15 cellular contexts compared by ENCODE assay signal in the genomic region with DNA sequence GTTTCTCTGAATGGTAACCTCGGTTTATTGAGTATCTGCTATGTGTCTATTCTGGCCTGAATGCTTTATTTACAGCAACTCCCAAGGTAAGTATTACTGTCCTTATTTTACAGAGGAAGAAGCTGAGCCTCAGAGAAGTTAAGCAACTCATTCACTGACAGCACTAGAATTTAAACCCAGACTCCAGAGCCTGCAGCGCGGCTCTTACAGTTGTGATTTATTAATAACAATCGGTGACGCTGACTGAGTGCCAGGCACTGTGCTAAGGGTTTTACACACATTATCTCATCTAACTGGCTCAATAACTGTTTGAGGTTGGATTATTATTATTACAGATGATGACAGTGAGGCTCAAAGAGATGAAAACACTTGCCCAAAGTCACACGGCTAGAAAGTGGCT. TPM values are rescaled to one million over a fixed set of nuclear protein-coding genes. Genes with fewer than 3 reads are reported as not detected.
DNase-seq lines count a peak whose midpoint lies in the region; ATAC-seq and TF ChIP-seq lines count a peak whose summit lies in the region.
"Had no signal": no experiment of that assay in that cellular context is flagged by ENCODE, and none has a peak within 500 bp of the region (broad histone marks: within the 10 kb centered on the region; RNA-seq: fewer than 3 reads in every experiment).

No MANE protein-coding gene starts in this region.

- H3K27ac Mint-ChIP-seq in endodermal cell (no peak overlapping the region), nephron (peak overlapping the region in 2 of 3 experiments; percentile 3 to 70)
- H3K27ac Mint-ChIP-seq: CD4-positive, alpha-beta memory T cell had no signal

- H3K27me3 Mint-ChIP-seq in endodermal cell (ENCODE audit: insufficient read depth) (no peaks in the 10 kb centered on the region), nephron (ENCODE audit: low read depth) (no peaks in the 10 kb centered on the region)

- H3K9ac ChIP-seq in endodermal cell (ENCODE audit: extremely low read depth, low read length, poor library complexity, severe bottlenecking), result no peak overlapping the region

- in situ Hi-C loops in gastrocnemius medialis (cut with MboI; ENCODE audit: low sequenced_read_pairs in 4 of 4), result no loop called here

- no peak for DNase-seq in endodermal cell
- DNase-seq in gastrocnemius medialis, result no peak
- no peak for DNase-seq in NCI-H2227 treated with DMSO at 0.1 percent for 48 hours (lab: John Stamatoyannopoulos, UW)
- no peak for DNase-seq in hepatic stellate cell (ENCODE audit: low spot score)
- DNase-seq: BE2C; CD4-positive, alpha-beta memory T cell; DMS153; DMS79 treated with DMSO at 0.1 percent for 48 hours; EL; GOT3; H9 had no signal

- no peaks in the 10 kb centered on the region for H3K27me3 ChIP-seq in endodermal cell (ENCODE audit: control insufficient read depth, insufficient read depth, low read length, poor library complexity, severe bottlenecking)
- no peaks in the 10 kb centered on the region for H3K27me3 ChIP-seq in gastrocnemius medialis
- H3K27me3 ChIP-seq: BE2C had no signal

- WGBS in endodermal cell (ENCODE audit: insufficient coverage in 1 of 2, insufficient read length in 1 of 2), 2 experiments, result 90 to 92% methylated on average over 2 to 6 of the region's 6 CpGs

- TF ChIP-seq CTCF in VCaP (conservative IDR thresholded peaks at IDR 0.05), result no peak
- no peak for TF ChIP-seq CTCF in endodermal cell (conservative IDR thresholded peaks at IDR 0.05)
- TF ChIP-seq CTCF in nephron (IDR thresholded peaks at IDR 0.05; ENCODE audit: unreplicated experiment in 3 of 3), result no peak
- TF ChIP-seq CTCF in gastrocnemius medialis (IDR thresholded peaks at IDR 0.05 in 4 of 5, conservative IDR thresholded peaks at IDR 0.05 in 1 of 5), result no peak

- H3K9me3 ChIP-seq in endodermal cell (ENCODE audit: control insufficient read depth, low read length) (no peaks in the 10 kb centered on the region), gastrocnemius medialis (no peaks in the 10 kb centered on the region)
- H3K9me3 ChIP-seq: BE2C had no signal

- H3K4me3 ChIP-seq in endodermal cell (ENCODE audit: low read length) (no peak overlapping the region), gastrocnemius medialis (no peak overlapping the region)

- H3K36me3 Mint-ChIP-seq in endodermal cell (ENCODE audit: low read depth) (no peaks in the 10 kb centered on the region), nephron (ENCODE audit: low read depth) (peaks cover under 1% of the 10 kb centered on the region)
- H3K36me3 Mint-ChIP-seq: CD4-positive, alpha-beta memory T cell had no signal

- intact Hi-C loops in gastrocnemius medialis (cut with DNase I; ENCODE audit: low total_unique reads), result no loop called here

- no peak for TF ChIP-seq POLR2A in gastrocnemius medialis (IDR thresholded peaks at IDR 0.05)

- H3K36me3 ChIP-seq in endodermal cell (ENCODE audit: control insufficient read depth, insufficient read depth, low read length) (no peaks in the 10 kb centered on the region), gastrocnemius medialis (no peaks in the 10 kb centered on the region)
- H3K36me3 ChIP-seq: BE2C had no signal

- ATAC-seq in gastrocnemius medialis (peak; percentile 43 to 46), GM19328 (IDR thresholded peaks at IDR 0.05; ENCODE audit: unreplicated experiment) (no peak)

- 0 out of 2 replicates have a peak overlapping the region, but pooled peaks have one; percentile 34 for H3K27ac ChIP-seq in VCaP
- peak overlapping the region; percentile 95 for H3K27ac ChIP-seq in endodermal cell (ENCODE audit: low read depth, low read length)
- H3K27ac ChIP-seq in gastrocnemius medialis, result peak overlapping the region; percentile 53 to 79 (median 72)
- H3K27ac ChIP-seq: C4-2B had no signal

- H3K9me3 Mint-ChIP-seq in endodermal cell (no peaks in the 10 kb centered on the region), nephron (no peaks in the 10 kb centered on the region)
- H3K9me3 Mint-ChIP-seq: CD4-positive, alpha-beta memory T cell; H9 had no signal

- H3K4me3 Mint-ChIP-seq in endodermal cell, result no peak overlapping the region
- no peak overlapping the region for H3K4me3 Mint-ChIP-seq in nephron
- H3K4me3 Mint-ChIP-seq: CD4-positive, alpha-beta memory T cell; H9 had no signal

- H3K4me1 Mint-ChIP-seq in endodermal cell (peaks cover 22% of the 10 kb centered on the region), nephron (peaks cover 85% of the 10 kb centered on the region)
- H3K4me1 Mint-ChIP-seq: CD4-positive, alpha-beta memory T cell had no signal

- H3K4me1 ChIP-seq in endodermal cell (ENCODE audit: control insufficient read depth, insufficient read depth, low read length) (peaks cover 15% of the 10 kb centered on the region), gastrocnemius medialis (peaks cover 10 to 11% of the 10 kb centered on the region in 2 donors)
- H3K4me1 ChIP-seq: BE2C had no signal

RNA-seq across cellular contexts. Expression of a gene that starts 19.6 kb away (rescaled TPM):
- total RNA-seq in endodermal cell (1 to 10 TPM; 5.0 to 8.1 TPM), gastrocnemius medialis (1 to 10 TPM; 1.3 to 2.3 (median 1.8) TPM)
- polyA plus RNA-seq in endodermal cell (2013, experiment 1 of 2), result 81.2 TPM
- polyA plus RNA-seq in endodermal cell (2013, experiment 2 of 2), result 69.8 TPM

Comparison
In these comparisons a context has a peak if more than half of its experiments do, and no peak if none do; other contexts are left out.
1. H3K27ac ChIP-seq: peak in every context shown above with its lines; median percentile 95 in endodermal cell; 72 in gastrocnemius medialis; 34 in VCaP.